In genomic region chr2:3169106-3169870, GRCh38 we compare ENCODE assay signal across 13 cellular contexts.
A peak's percentile ranks its signal among the peaks of the same experiment; 100 is the strongest.
DNase-seq lines count a peak whose midpoint lies in the region; ATAC-seq, FAIRE-seq and TF ChIP-seq lines count a peak whose summit lies in the region.
"Had no signal": no experiment of that assay in that cellular context is flagged by ENCODE, and none has a peak within 500 bp of the region (broad histone marks: within the 10 kb centered on the region; RNA-seq: fewer than 3 reads in every experiment).

No MANE protein-coding gene starts in this region.

- H3K9ac ChIP-seq in adipocyte (ENCODE audit: low read length) (no peak overlapping the region), keratinocyte (ENCODE audit: control insufficient read depth, extremely low read depth, insufficient read depth, low read length) (no peak overlapping the region)
- H3K9ac ChIP-seq: BLaER1 had no signal

- no peaks in the 10 kb centered on the region for H4K20me1 ChIP-seq in keratinocyte (ENCODE audit: control insufficient read depth, extremely low read depth, insufficient read depth, low read length)
- H4K20me1 ChIP-seq: BLaER1 had no signal

- dilution Hi-C loops in keratinocyte (cut with MboI; ENCODE audit: extremely low pct_ligation_motif_present, low sequenced_read_pairs): no loop called here

- no peaks in the 10 kb centered on the region for H3K79me2 ChIP-seq in keratinocyte (ENCODE audit: control insufficient read depth, insufficient read depth, low read length)

- intact Hi-C loops in Right ventricle myocardium superior (cut with DNase I): no loop called here
- intact Hi-C loops in upper lobe of right lung (cut with DNase I): no loop called here

- no peak overlapping the region for H3K4me3 ChIP-seq in right atrium auricular region
- peak overlapping the region; percentile 8 for H3K4me3 ChIP-seq in adipocyte (ENCODE audit: low read length)
- peak overlapping the region in 1 of 3 experiments; percentile 4 for H3K4me3 ChIP-seq in keratinocyte (ENCODE audit: control insufficient read depth in 2 of 3, extremely low read depth in 1 of 3, insufficient read depth in 2 of 3, low read depth in 1 of 3, low read length in 3 of 3)
- no peak overlapping the region for H3K4me3 ChIP-seq in upper lobe of right lung
- H3K4me3 ChIP-seq: BLaER1, thyroid gland had no signal

- peak overlapping the region; percentile 50 for H3K4me2 ChIP-seq in keratinocyte (ENCODE audit: control insufficient read depth, extremely low read depth, insufficient read depth, low read depth, low read length)
- H3K4me2 ChIP-seq: BLaER1 had no signal

- no peaks in the 10 kb centered on the region for H3K4me1 ChIP-seq in right atrium auricular region
- peaks cover 15% of the 10 kb centered on the region for H3K4me1 ChIP-seq in adipocyte (ENCODE audit: control insufficient read depth, insufficient read depth, low read length)
- peaks cover 35% of the 10 kb centered on the region for H3K4me1 ChIP-seq in keratinocyte (ENCODE audit: control insufficient read depth, extremely low read depth, insufficient read depth, low read length)
- no peaks in the 10 kb centered on the region for H3K4me1 ChIP-seq in upper lobe of right lung
- H3K4me1 ChIP-seq: thyroid gland had no signal

- H3K36me3 ChIP-seq in right atrium auricular region: no peaks in the 10 kb centered on the region
- H3K36me3 ChIP-seq in adipocyte (ENCODE audit: control insufficient read depth, insufficient read depth, low read length, severe bottlenecking): peaks cover 7% of the 10 kb centered on the region
- no peaks in the 10 kb centered on the region for H3K36me3 ChIP-seq in keratinocyte (ENCODE audit: control insufficient read depth in 2 of 2, extremely low read depth in 1 of 2, insufficient read depth in 2 of 2, low read length in 2 of 2)
- H3K36me3 ChIP-seq in upper lobe of right lung: no peaks in the 10 kb centered on the region
- H3K36me3 ChIP-seq: thyroid gland had no signal

- H3K9me1 ChIP-seq in keratinocyte (ENCODE audit: control insufficient read depth, extremely low read depth, insufficient read depth, low read length): peaks cover 2% of the 10 kb centered on the region

- peak; percentile 84 for FAIRE-seq in keratinocyte (lab: Jason Lieb, UNC)

- H3K27me3 ChIP-seq in right atrium auricular region: no peaks in the 10 kb centered on the region
- no peaks in the 10 kb centered on the region for H3K27me3 ChIP-seq in adipocyte (replicated peaks; ENCODE audit: control insufficient read depth, insufficient read depth, low read length)
- no peaks in the 10 kb centered on the region for H3K27me3 ChIP-seq in keratinocyte (ENCODE audit: control insufficient read depth, extremely low read depth, insufficient read depth, low read length)
- no peaks in the 10 kb centered on the region for H3K27me3 ChIP-seq in upper lobe of right lung
- H3K27me3 ChIP-seq: BLaER1, thyroid gland had no signal

- H3K27ac ChIP-seq in right atrium auricular region (no peak overlapping the region), keratinocyte (ENCODE audit: control insufficient read depth, insufficient read depth, low read length) (peak overlapping the region; percentile 30), upper lobe of right lung (no peak overlapping the region)
- H3K27ac ChIP-seq: BLaER1, thyroid gland had no signal

- no peak for ATAC-seq in Right ventricle myocardium superior (ENCODE audit: poor library complexity)
- ATAC-seq in upper lobe of right lung: no peak
- ATAC-seq in GM21390 (IDR thresholded peaks at IDR 0.05; ENCODE audit: unreplicated experiment): no peak

- no peak overlapping the region for H2AFZ ChIP-seq in keratinocyte (ENCODE audit: control insufficient read depth, low read length)

- DNase-seq in Right ventricle myocardium superior (peak; percentile 25), right atrium auricular region (ENCODE audit: low spot score) (no peak), adipocyte (ENCODE audit: low read depth) (peak; percentile 23), keratinocyte (ENCODE audit: low read depth, low spot score) (no peak), upper lobe of right lung (peak; percentile 29), CD1c-positive myeloid dendritic cell (ENCODE audit: extremely low spot score) (no peak), NCI-H1694 treated with DMSO at 0.1 percent for 48 hours (lab: John Stamatoyannopoulos, UW) (no peak)
- DNase-seq: activated CD8-positive, alpha-beta memory T cell treated with anti-CD3 and anti-CD28 coated beads, Interleukin-2, amount 50 U/mL, for 4 hours; NCI-H1048; T-helper 9 cell had no signal

- no peaks in the 10 kb centered on the region for H3K9me3 ChIP-seq in right atrium auricular region
- H3K9me3 ChIP-seq in adipocyte (ENCODE audit: control insufficient read depth, low read length): no peaks in the 10 kb centered on the region
- no peaks in the 10 kb centered on the region for H3K9me3 ChIP-seq in keratinocyte (ENCODE audit: control insufficient read depth, low read depth, low read length)
- peaks cover 2% of the 10 kb centered on the region for H3K9me3 ChIP-seq in upper lobe of right lung
- H3K9me3 ChIP-seq: thyroid gland had no signal

- TF ChIP-seq CTCF in right atrium auricular region (IDR thresholded peaks at IDR 0.05) (no peak), keratinocyte (optimal IDR thresholded peaks at IDR 0.05 in 1 of 3, IDR thresholded peaks at IDR 0.05 in 1 of 3, conservative IDR thresholded peaks at IDR 0.05 in 1 of 3; ENCODE audit: extremely low read depth in 1 of 3, insufficient read depth in 2 of 3, low read length in 3 of 3) (peak in 1 of 3 experiments; percentile 3), upper lobe of right lung (IDR thresholded peaks at IDR 0.05) (no peak)

Comparison
In these comparisons a context has a peak if more than half of its experiments do, and no peak if none do; other contexts are left out.
1. DNase-seq: peak in Right ventricle myocardium superior (single experiment), adipocyte (single experiment) and upper lobe of right lung (single experiment); none in right atrium auricular region (single experiment), keratinocyte (single experiment), CD1c-positive myeloid dendritic cell (single experiment) and NCI-H1694 treated with DMSO at 0.1 percent for 48 hours (single experiment).